ENCODE assay signal across 20 cellular contexts in genomic region chr4:118904418-118904817, GRCh38. TPM values are rescaled to one million over a fixed set of nuclear protein-coding genes. Genes with fewer than 3 reads are reported as not detected.
DNase-seq lines count a peak whose midpoint lies in the region; ATAC-seq and TF ChIP-seq lines count a peak whose summit lies in the region.
"Had no signal": no experiment of that assay in that cellular context is flagged by ENCODE, and none has a peak within 500 bp of the region (broad histone marks: within the 10 kb centered on the region; RNA-seq: fewer than 3 reads in every experiment).

No MANE protein-coding gene starts in this region.

- ATAC-seq in gastrocnemius medialis (no peak), GM19467 (IDR thresholded peaks at IDR 0.05; ENCODE audit: unreplicated experiment) (no peak), HG02840 (IDR thresholded peaks at IDR 0.05; ENCODE audit: low FRiP score, unreplicated experiment) (no peak)
- ATAC-seq: activated naive CD8-positive, alpha-beta T cell treated with anti-CD3 and anti-CD28 coated beads, Interleukin-2, amount 50 U/mL, for 24 hours; activated T-helper 17 cell treated with anti-CD3 and anti-CD28 coated beads, Interleukin-2, amount 50 U/mL, for 72 hours; CD8-positive, alpha-beta T cell; left lung; stimulated activated naive B cell treated with anti-CD40 and anti-IgM and Interleukin-4, amounts not matched to agents 10 μg/mL and 1 μg/mL and 100 μg/mL, for 72 hours had no signal

- H3K9me3 ChIP-seq in ascending aorta (no peaks in the 10 kb centered on the region), right atrium auricular region (no peaks in the 10 kb centered on the region), gastrocnemius medialis (no peaks in the 10 kb centered on the region)
- H3K9me3 ChIP-seq: HAP-1, left lung had no signal

- peaks cover 8 to 54% of the 10 kb centered on the region in 2 donors for H3K4me1 ChIP-seq in ascending aorta
- H3K4me1 ChIP-seq in right atrium auricular region = peaks cover 0 to 37% of the 10 kb centered on the region in 2 donors
- H3K4me1 ChIP-seq in gastrocnemius medialis = peaks cover 20 to 26% of the 10 kb centered on the region in 2 donors
- H3K4me1 ChIP-seq: HAP-1 had no signal

- intact Hi-C loops in ascending aorta (cut with DNase I) (loop anchor here (5.0 kb wide), 1 partner anchor 38 kb away; no protein-coding TSS in a partner anchor), gastrocnemius medialis (cut with DNase I; ENCODE audit: low total_unique reads) (no loop called here)

- TF ChIP-seq POLR2A in gastrocnemius medialis (IDR thresholded peaks at IDR 0.05) = no peak

- DNase-seq in NCI-H1092 (lab: John Stamatoyannopoulos, UW) (peak; percentile 54), ascending aorta (ENCODE audit: low spot score in 2 of 2) (no peak), right atrium auricular region (ENCODE audit: low spot score) (no peak), gastrocnemius medialis (no peak), ureter (ENCODE audit: low spot score) (no peak), ACHN (no peak)
- DNase-seq: activated CD8-positive, alpha-beta memory T cell treated with anti-CD3 and anti-CD28 coated beads for 24 hours; activated naive CD8-positive, alpha-beta T cell treated with anti-CD3 and anti-CD28 coated beads, Interleukin-2, amount 50 U/mL, for 24 hours; CD8-positive, alpha-beta T cell; central memory CD4-positive, alpha-beta T cell; effector CD4-positive, alpha-beta T cell; left lung; NCI-H1436; NCI-H226; stimulated activated naive B cell treated with anti-CD40 and anti-IgM and Interleukin-4, amounts not matched to agents 10 μg/mL and 1 μg/mL and 100 μg/mL, for 72 hours had no signal

- H3K27ac ChIP-seq in ascending aorta = peak overlapping the region; percentile 82 to 89
- H3K27ac ChIP-seq in right atrium auricular region = peak overlapping the region; percentile 80 to 91
- peak overlapping the region; percentile 62 to 88 (median 78) for H3K27ac ChIP-seq in gastrocnemius medialis
- H3K27ac ChIP-seq: KMS-11, left lung had no signal

- TF ChIP-seq CTCF in ascending aorta (IDR thresholded peaks at IDR 0.05) = no peak
- TF ChIP-seq CTCF in right atrium auricular region (IDR thresholded peaks at IDR 0.05) = no peak
- no peak for TF ChIP-seq CTCF in gastrocnemius medialis (IDR thresholded peaks at IDR 0.05 in 4 of 5, conservative IDR thresholded peaks at IDR 0.05 in 1 of 5)

- H3K36me3 ChIP-seq in ascending aorta (no peaks in the 10 kb centered on the region), right atrium auricular region (no peaks in the 10 kb centered on the region), gastrocnemius medialis (no peaks in the 10 kb centered on the region)
- H3K36me3 ChIP-seq: HAP-1, left lung had no signal

- peak overlapping the region in 1 of 2 donors; percentile 40 for H3K4me3 ChIP-seq in ascending aorta
- H3K4me3 ChIP-seq in right atrium auricular region = no peak overlapping the region
- peak overlapping the region in 3 of 4 donors; percentile 2 to 34 (median 8) for H3K4me3 ChIP-seq in gastrocnemius medialis
- H3K4me3 ChIP-seq: HAP-1, left lung had no signal

- in situ Hi-C loops in gastrocnemius medialis (cut with MboI; ENCODE audit: low sequenced_read_pairs in 4 of 4) = no loop called here
- in situ Hi-C loops in ACHN (cut with HindIII; ENCODE audit: low pct_ligation_motif_present, low pct_unique_long_range_greater_than_20kb, low sequenced_read_pairs) = no loop called here

- H3K27me3 ChIP-seq in ascending aorta (no peaks in the 10 kb centered on the region), right atrium auricular region (no peaks in the 10 kb centered on the region), gastrocnemius medialis (no peaks in the 10 kb centered on the region)
- H3K27me3 ChIP-seq: left lung had no signal

RNA-seq across cellular contexts. Expression of gene SYNPO2, which starts 15.8 kb away (rescaled TPM):
- total RNA-seq in ascending aorta (178 TPM), right atrium auricular region (100 to 1,000 TPM in 1 of 2 donors, 10 to 100 TPM in 1; 85.3 to 152 TPM), gastrocnemius medialis (1,000 to 10,000 TPM in 3 of 4 donors, 100 to 1,000 TPM in 1; 998 to 4,186 (median 1,764) TPM), ureter (381 TPM)

Comparison
In these comparisons a context has a peak if more than half of its experiments do, and no peak if none do; other contexts are left out.
1. H3K4me3 ChIP-seq: peak in gastrocnemius medialis (3 of 4); none in right atrium auricular region (0 of 2).
2. Peak in every context shown above with its lines, with median percentiles within 50 percentile points of each other: H3K27ac ChIP-seq.